In the genomic region with DNA sequence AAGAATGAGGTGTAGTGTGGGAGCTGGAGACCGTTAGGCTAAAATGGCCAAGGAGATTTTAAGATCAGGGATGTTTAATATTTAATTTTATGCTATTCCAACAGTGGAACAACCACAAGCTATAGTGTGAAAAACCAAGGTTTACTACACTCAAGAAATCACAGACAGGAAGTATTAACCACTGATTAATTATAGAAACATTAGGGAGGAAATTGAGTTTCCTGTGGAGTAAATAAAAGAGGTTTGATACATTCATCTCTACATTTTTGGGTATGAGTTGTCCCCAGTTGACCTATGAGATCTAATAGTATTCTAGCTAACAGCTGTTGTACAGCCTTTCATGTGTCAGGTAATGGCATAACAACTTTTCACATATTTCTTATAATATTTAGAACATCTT, we compare ENCODE assay signal across 20 cellular contexts.
DNase-seq lines count a peak whose midpoint lies in the region; FAIRE-seq and TF ChIP-seq lines count a peak whose summit lies in the region.
"Had no signal": no experiment of that assay in that cellular context is flagged by ENCODE, and none has a peak within 500 bp of the region (broad histone marks: within the 10 kb centered on the region; RNA-seq: fewer than 3 reads in every experiment).

No MANE protein-coding gene starts in this region.

- H3K9me3 ChIP-seq in BLaER1 (peaks cover 51% of the 10 kb centered on the region), astrocyte (ENCODE audit: insufficient read depth, low read depth, low read length) (no peaks in the 10 kb centered on the region), tibial artery (peaks cover 0 to 7% (median 0%) of the 10 kb centered on the region in 3 donors)
- H3K9me3 ChIP-seq: BE2C had no signal

- peak overlapping the region; percentile 22; the same call in 1 of the 2 replicates for H3K4me3 ChIP-seq in BLaER1
- H3K4me3 ChIP-seq in astrocyte (ENCODE audit: insufficient read depth, low read depth, low read length): no peak overlapping the region
- no peak overlapping the region for H3K4me3 ChIP-seq in tibial artery
- H3K4me3 ChIP-seq: GM23248 had no signal

- H3K4me1 ChIP-seq in BLaER1 (peaks cover 57% of the 10 kb centered on the region), astrocyte (ENCODE audit: insufficient read depth, low read length) (peaks cover 4% of the 10 kb centered on the region), tibial artery (peaks cover 0 to 25% (median 14%) of the 10 kb centered on the region in 4 donors)
- H3K4me1 ChIP-seq: BE2C had no signal

- peaks cover 15% of the 10 kb centered on the region for H3K4me1 Mint-ChIP-seq in astrocyte (ENCODE audit: low read depth, unreplicated experiment)
- H3K4me1 Mint-ChIP-seq in nephron: peaks cover 23% of the 10 kb centered on the region
- H3K4me1 Mint-ChIP-seq: CD14-positive monocyte; CD4-positive, alpha-beta memory T cell had no signal

- H4K20me1 ChIP-seq in BLaER1 (no peaks in the 10 kb centered on the region), astrocyte (ENCODE audit: insufficient read depth, low read length) (no peaks in the 10 kb centered on the region)

- peak overlapping the region; percentile 69 for H3K27ac ChIP-seq in BLaER1
- H3K27ac ChIP-seq in astrocyte (ENCODE audit: low read depth, low read length): no peak overlapping the region
- no peak overlapping the region for H3K27ac ChIP-seq in tibial artery
- H3K27ac ChIP-seq: GM23248, HL-60 had no signal

- H3K27me3 ChIP-seq in BLaER1: no peaks in the 10 kb centered on the region
- H3K27me3 ChIP-seq in astrocyte (ENCODE audit: insufficient read depth, low read length): no peaks in the 10 kb centered on the region
- H3K27me3 ChIP-seq in tibial artery: no peaks in the 10 kb centered on the region
- H3K27me3 ChIP-seq: BE2C had no signal

- no peak overlapping the region for H3K27ac Mint-ChIP-seq in astrocyte (ENCODE audit: unreplicated experiment)
- H3K27ac Mint-ChIP-seq in nephron: peak overlapping the region; percentile 14 to 68 (median 18)
- H3K27ac Mint-ChIP-seq: CD14-positive monocyte; CD4-positive, alpha-beta memory T cell had no signal

- no peaks in the 10 kb centered on the region for H3K79me2 ChIP-seq in astrocyte (ENCODE audit: insufficient read depth, low read length)

- H2AFZ ChIP-seq in astrocyte (ENCODE audit: low read depth, low read length): no peak overlapping the region
- H2AFZ ChIP-seq: GM23248 had no signal

- DNase-seq in astrocyte (ENCODE audit: low read depth): peak; percentile 46
- no peak for DNase-seq in ACHN
- DNase-seq in NCI-H187 (lab: John Stamatoyannopoulos, UW): no peak
- DNase-seq in SHP77 (lab: John Stamatoyannopoulos, UW): no peak
- DNase-seq in tibial artery: no peak
- DNase-seq: 8988T; BE2C; CD4-positive, alpha-beta memory T cell; DMS153; DMS79; GDM1; GM23248; HCEC 1CT had no signal

- no peak for FAIRE-seq in astrocyte (lab: Jason Lieb, UNC)
- FAIRE-seq: GM12892, GM18507, H54 had no signal

- H3K36me3 Mint-ChIP-seq in astrocyte (ENCODE audit: low read depth, unreplicated experiment): peaks cover 2% of the 10 kb centered on the region
- peaks cover 7% of the 10 kb centered on the region for H3K36me3 Mint-ChIP-seq in nephron (ENCODE audit: low read depth)
- H3K36me3 Mint-ChIP-seq: CD14-positive monocyte; CD4-positive, alpha-beta memory T cell had no signal

- in situ Hi-C loops in ACHN (cut with HindIII; ENCODE audit: low pct_ligation_motif_present, low pct_unique_long_range_greater_than_20kb, low sequenced_read_pairs): no loop called here

- peaks cover 15% of the 10 kb centered on the region for H3K9me3 Mint-ChIP-seq in astrocyte (ENCODE audit: unreplicated experiment)
- H3K9me3 Mint-ChIP-seq in nephron: peaks cover 29% of the 10 kb centered on the region

- H3K4me2 ChIP-seq in BLaER1 (peak overlapping the region; percentile 78), astrocyte (ENCODE audit: low read length) (no peak overlapping the region)

- no peak overlapping the region for H3K9ac ChIP-seq in BLaER1
- no peak overlapping the region for H3K9ac ChIP-seq in astrocyte (ENCODE audit: low read length)
- H3K9ac ChIP-seq: GM23248 had no signal

- H3K27me3 Mint-ChIP-seq in astrocyte (ENCODE audit: low read depth, unreplicated experiment): no peaks in the 10 kb centered on the region
- H3K27me3 Mint-ChIP-seq in nephron (ENCODE audit: low read depth): no peaks in the 10 kb centered on the region
- H3K27me3 Mint-ChIP-seq: CD4-positive, alpha-beta memory T cell had no signal

- H3K4me3 Mint-ChIP-seq in astrocyte (ENCODE audit: unreplicated experiment) (no peak overlapping the region), nephron (no peak overlapping the region)
- H3K4me3 Mint-ChIP-seq: CD14-positive monocyte; CD4-positive, alpha-beta memory T cell had no signal

- TF ChIP-seq CTCF in astrocyte (IDR thresholded peaks at IDR 0.05; ENCODE audit: insufficient read depth, low read depth, low read length) (no peak), nephron (IDR thresholded peaks at IDR 0.05; ENCODE audit: unreplicated experiment in 3 of 3) (no peak), tibial artery (IDR thresholded peaks at IDR 0.05) (no peak)

- H3K36me3 ChIP-seq in BLaER1 (peaks cover 8% of the 10 kb centered on the region; the same call in 1 of the 2 replicates), astrocyte (ENCODE audit: insufficient read depth, low read length) (no peaks in the 10 kb centered on the region), tibial artery (no peaks in the 10 kb centered on the region)
- H3K36me3 ChIP-seq: BE2C had no signal

- intact Hi-C loops in tibial artery (cut with DNase I; ENCODE audit: low total_unique reads): no loop called here
